ENCODE assay signal across 10 cellular contexts in the genomic region with DNA sequence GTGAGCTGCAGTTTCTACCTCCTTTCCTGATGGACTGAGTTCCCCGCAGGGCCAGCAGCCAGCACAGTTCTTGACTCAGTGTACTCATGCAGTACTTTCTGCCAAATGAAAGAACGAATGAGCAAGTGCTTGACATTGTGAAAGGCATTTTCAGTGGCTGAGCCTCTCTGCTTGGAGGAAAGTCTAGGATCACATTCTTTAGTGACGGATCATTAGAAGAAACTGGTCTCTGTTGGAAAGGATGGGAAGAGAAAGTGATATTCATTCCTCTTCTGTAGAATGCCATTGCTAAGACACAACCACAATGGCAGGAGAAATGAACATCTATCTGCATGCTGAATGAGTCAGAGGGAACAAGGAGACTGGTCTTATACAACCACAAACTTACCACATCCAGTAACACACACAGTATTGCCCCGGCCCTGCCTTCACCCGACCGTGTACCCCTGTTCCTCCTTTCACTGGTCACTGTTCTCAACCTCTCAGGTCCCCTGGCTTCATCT.
DNase-seq lines count a peak whose midpoint lies in the region; ATAC-seq and TF ChIP-seq lines count a peak whose summit lies in the region.
"Had no signal": no experiment of that assay in that cellular context is flagged by ENCODE, and none has a peak within 500 bp of the region (broad histone marks: within the 10 kb centered on the region; RNA-seq: fewer than 3 reads in every experiment).

No MANE protein-coding gene starts in this region.

- peak; percentile 51 for ATAC-seq in HG02678 (IDR thresholded peaks at IDR 0.05; ENCODE audit: unreplicated experiment)

- no peak overlapping the region for H3K4me3 ChIP-seq in BE2C (ENCODE audit: low read depth, low read length)
- H3K4me3 ChIP-seq in right atrium auricular region: no peak overlapping the region

- peak; percentile 84 for DNase-seq in EL
- no peak for DNase-seq in activated T-helper 1 cell treated with anti-CD3 and anti-CD28 coated beads, Interleukin-12 subunit alpha, Interleukin-12 subunit beta, Interleukin-2, Interleukin-4 antibody, amounts not matched to agents 30 ng/mL and 10 ng/mL and 1 ng/mL, durations not matched to agents 14 hours and 24 hours and 36 hours (ENCODE audit: low spot score)
- DNase-seq in midbrain (lab: John Stamatoyannopoulos, UW): peak; percentile 11
- no peak for DNase-seq in NCI-H187 (lab: John Stamatoyannopoulos, UW)
- no peak for DNase-seq in islet precursor cell
- DNase-seq in BE2C: no peak
- no peak for DNase-seq in right atrium auricular region (ENCODE audit: low spot score)
- DNase-seq: NCI-H1694 treated with DMSO at 0.1 percent for 48 hours had no signal

- TF ChIP-seq CTCF in BE2C (IDR thresholded peaks at IDR 0.05; ENCODE audit: low read depth, low read length) (no peak), right atrium auricular region (IDR thresholded peaks at IDR 0.05) (no peak)

- peaks cover 21% of the 10 kb centered on the region for H3K4me1 Mint-ChIP-seq in activated T-helper 1 cell treated with anti-CD3 and anti-CD28 coated beads, Interleukin-12 subunit alpha, Interleukin-12 subunit beta, Interleukin-2, Interleukin-4 antibody, amounts not matched to agents 30 ng/mL and 10 ng/mL and 1 ng/mL, durations not matched to agents 14 hours and 24 hours and 36 hours (ENCODE audit: low read depth)

- H3K27ac ChIP-seq in right atrium auricular region: no peak overlapping the region

- H3K36me3 ChIP-seq in BE2C: no peaks in the 10 kb centered on the region
- no peaks in the 10 kb centered on the region for H3K36me3 ChIP-seq in right atrium auricular region

- H3K4me3 Mint-ChIP-seq in activated T-helper 1 cell treated with anti-CD3 and anti-CD28 coated beads, Interleukin-12 subunit alpha, Interleukin-12 subunit beta, Interleukin-2, Interleukin-4 antibody, amounts not matched to agents 30 ng/mL and 10 ng/mL and 1 ng/mL, durations not matched to agents 14 hours and 24 hours and 36 hours: no peak overlapping the region
- H3K4me3 Mint-ChIP-seq: nephron had no signal

- H3K36me3 Mint-ChIP-seq in activated T-helper 1 cell treated with anti-CD3 and anti-CD28 coated beads, Interleukin-12 subunit alpha, Interleukin-12 subunit beta, Interleukin-2, Interleukin-4 antibody, amounts not matched to agents 30 ng/mL and 10 ng/mL and 1 ng/mL, durations not matched to agents 14 hours and 24 hours and 36 hours (ENCODE audit: low read depth): peaks cover 9% of the 10 kb centered on the region

- H3K9me3 ChIP-seq in BE2C (no peaks in the 10 kb centered on the region), right atrium auricular region (no peaks in the 10 kb centered on the region)

- no peaks in the 10 kb centered on the region for H3K27me3 ChIP-seq in BE2C
- H3K27me3 ChIP-seq in right atrium auricular region: no peaks in the 10 kb centered on the region

- intact Hi-C loops in activated T-helper 1 cell treated with anti-CD3 and anti-CD28 coated beads, Interleukin-12 subunit alpha, Interleukin-12 subunit beta, Interleukin-2, Interleukin-4 antibody, amounts not matched to agents 30 ng/mL and 10 ng/mL and 1 ng/mL, durations not matched to agents 14 hours and 24 hours and 36 hours (cut with micrococcal nuclease): loop anchor here (5.0 kb wide), 1 partner anchor 79 kb away; no protein-coding TSS in a partner anchor

- H3K27ac Mint-ChIP-seq in activated T-helper 1 cell treated with anti-CD3 and anti-CD28 coated beads, Interleukin-12 subunit alpha, Interleukin-12 subunit beta, Interleukin-2, Interleukin-4 antibody, amounts not matched to agents 30 ng/mL and 10 ng/mL and 1 ng/mL, durations not matched to agents 14 hours and 24 hours and 36 hours: peak overlapping the region; percentile 28
- H3K27ac Mint-ChIP-seq: nephron had no signal

- H3K27me3 Mint-ChIP-seq in activated T-helper 1 cell treated with anti-CD3 and anti-CD28 coated beads, Interleukin-12 subunit alpha, Interleukin-12 subunit beta, Interleukin-2, Interleukin-4 antibody, amounts not matched to agents 30 ng/mL and 10 ng/mL and 1 ng/mL, durations not matched to agents 14 hours and 24 hours and 36 hours (ENCODE audit: insufficient read depth): no peaks in the 10 kb centered on the region

- H3K9me3 Mint-ChIP-seq in activated T-helper 1 cell treated with anti-CD3 and anti-CD28 coated beads, Interleukin-12 subunit alpha, Interleukin-12 subunit beta, Interleukin-2, Interleukin-4 antibody, amounts not matched to agents 30 ng/mL and 10 ng/mL and 1 ng/mL, durations not matched to agents 14 hours and 24 hours and 36 hours: no peaks in the 10 kb centered on the region
- H3K9me3 Mint-ChIP-seq: nephron had no signal

- no peaks in the 10 kb centered on the region for H3K4me1 ChIP-seq in BE2C
- no peaks in the 10 kb centered on the region for H3K4me1 ChIP-seq in right atrium auricular region

Comparison
In these comparisons a context has a peak if more than half of its experiments do, and no peak if none do; other contexts are left out.
1. DNase-seq: peak in EL (single experiment) and midbrain (single experiment); none in activated T-helper 1 cell treated with anti-CD3 and anti-CD28 coated beads, Interleukin-12 subunit alpha, Interleukin-12 subunit beta, Interleukin-2, Interleukin-4 antibody, amounts not matched to agents 30 ng/mL and 10 ng/mL and 1 ng/mL, durations not matched to agents 14 hours and 24 hours and 36 hours (single experiment), NCI-H187 (0 of 2), islet precursor cell (single experiment), BE2C (single experiment) and right atrium auricular region (single experiment).